Comparison of ENCODE assay signal across 1 cellular context in the genomic region with DNA sequence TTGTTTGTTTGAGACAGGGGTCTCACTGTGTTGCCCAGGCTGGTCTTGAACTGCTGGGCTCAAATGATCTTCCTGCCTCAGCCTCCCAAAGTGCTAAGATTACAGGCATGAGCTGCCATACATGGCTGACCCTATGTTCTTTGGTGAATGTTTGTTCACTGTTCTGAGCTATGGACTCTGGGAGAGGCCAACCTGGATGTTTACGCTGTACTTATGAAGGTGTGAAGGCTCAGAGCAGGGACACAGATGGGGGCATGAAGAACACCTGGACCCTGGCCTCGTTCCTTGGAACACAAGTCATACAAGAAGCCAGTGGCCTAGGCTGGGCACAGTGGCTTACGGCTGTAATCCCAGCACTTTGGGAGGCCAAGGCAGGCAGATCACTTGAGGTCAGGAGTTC.
TF ChIP-seq lines count a peak whose summit lies in the region.

No MANE protein-coding gene starts in this region.

TF ChIP-seq in HepG2, 621 proteins besides CTCF, POLR2A, EP300 and RAD21 (continued from another document and continues in another):
- TF ChIP-seq, protein P1, sequence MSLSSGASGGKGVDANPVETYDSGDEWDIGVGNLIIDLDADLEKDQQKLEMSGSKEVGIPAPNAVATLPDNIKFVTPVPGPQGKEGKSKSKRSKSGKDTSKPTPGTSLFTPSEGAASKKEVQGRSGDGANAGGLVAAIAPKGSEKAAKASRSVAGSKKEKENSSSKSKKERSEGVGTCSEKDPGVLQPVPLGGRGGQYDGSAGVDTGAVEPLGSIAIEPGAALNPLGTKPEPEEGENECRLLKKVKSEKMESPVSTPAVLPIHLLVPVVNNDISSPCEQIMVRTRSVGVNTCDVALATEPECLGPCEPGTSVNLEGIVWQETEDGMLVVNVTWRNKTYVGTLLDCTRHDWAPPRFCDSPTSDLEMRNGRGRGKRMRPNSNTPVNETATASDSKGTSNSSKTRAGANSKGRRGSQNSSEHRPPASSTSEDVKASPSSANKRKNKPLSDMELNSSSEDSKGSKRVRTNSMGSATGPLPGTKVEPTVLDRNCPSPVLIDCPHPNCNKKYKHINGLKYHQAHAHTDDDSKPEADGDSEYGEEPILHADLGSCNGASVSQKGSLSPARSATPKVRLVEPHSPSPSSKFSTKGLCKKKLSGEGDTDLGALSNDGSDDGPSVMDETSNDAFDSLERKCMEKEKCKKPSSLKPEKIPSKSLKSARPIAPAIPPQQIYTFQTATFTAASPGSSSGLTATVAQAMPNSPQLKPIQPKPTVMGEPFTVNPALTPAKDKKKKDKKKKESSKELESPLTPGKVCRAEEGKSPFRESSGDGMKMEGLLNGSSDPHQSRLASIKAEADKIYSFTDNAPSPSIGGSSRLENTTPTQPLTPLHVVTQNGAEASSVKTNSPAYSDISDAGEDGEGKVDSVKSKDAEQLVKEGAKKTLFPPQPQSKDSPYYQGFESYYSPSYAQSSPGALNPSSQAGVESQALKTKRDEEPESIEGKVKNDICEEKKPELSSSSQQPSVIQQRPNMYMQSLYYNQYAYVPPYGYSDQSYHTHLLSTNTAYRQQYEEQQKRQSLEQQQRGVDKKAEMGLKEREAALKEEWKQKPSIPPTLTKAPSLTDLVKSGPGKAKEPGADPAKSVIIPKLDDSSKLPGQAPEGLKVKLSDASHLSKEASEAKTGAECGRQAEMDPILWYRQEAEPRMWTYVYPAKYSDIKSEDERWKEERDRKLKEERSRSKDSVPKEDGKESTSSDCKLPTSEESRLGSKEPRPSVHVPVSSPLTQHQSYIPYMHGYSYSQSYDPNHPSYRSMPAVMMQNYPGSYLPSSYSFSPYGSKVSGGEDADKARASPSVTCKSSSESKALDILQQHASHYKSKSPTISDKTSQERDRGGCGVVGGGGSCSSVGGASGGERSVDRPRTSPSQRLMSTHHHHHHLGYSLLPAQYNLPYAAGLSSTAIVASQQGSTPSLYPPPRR (CRISPR knock-in tag; IDR thresholded peaks at IDR 0.05; ENCODE audit: borderline replicate concordance) = peak; percentile 45; the same call in 1 of the 2 replicates
- no peak for TF ChIP-seq GTF2F1 (IDR thresholded peaks at IDR 0.05; ENCODE audit: low read length)
- TF ChIP-seq, protein P2, sequence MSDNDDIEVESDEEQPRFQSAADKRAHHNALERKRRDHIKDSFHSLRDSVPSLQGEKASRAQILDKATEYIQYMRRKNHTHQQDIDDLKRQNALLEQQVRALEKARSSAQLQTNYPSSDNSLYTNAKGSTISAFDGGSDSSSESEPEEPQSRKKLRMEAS (IDR thresholded peaks at IDR 0.05) = peak; percentile 58
- peak; percentile 23 for TF ChIP-seq YY1 (IDR thresholded peaks at IDR 0.05; ENCODE audit: insufficient read depth, insufficient replicate concordance, low read depth, low read length)
- TF ChIP-seq SOX6 (IDR thresholded peaks at IDR 0.05) = no peak
- peak; percentile 40; the same call in 1 of the 2 replicates for TF ChIP-seq SOX6 (CRISPR knock-in tag; IDR thresholded peaks at IDR 0.05)
- no peak for TF ChIP-seq ZBTB42 (CRISPR knock-in tag; IDR thresholded peaks at IDR 0.05)
- TF ChIP-seq ZFP36L2 (CRISPR knock-in tag; IDR thresholded peaks at IDR 0.05) = no peak
- no peak for TF ChIP-seq NFATC3 (CRISPR knock-in tag; IDR thresholded peaks at IDR 0.05)
- TF ChIP-seq NR2F1 (CRISPR knock-in tag; IDR thresholded peaks at IDR 0.05) = 0 out of 4 replicates have a peak, but pooled peaks of 1 of the 2 experiments have one; percentile 10
- TF ChIP-seq, protein P3, sequence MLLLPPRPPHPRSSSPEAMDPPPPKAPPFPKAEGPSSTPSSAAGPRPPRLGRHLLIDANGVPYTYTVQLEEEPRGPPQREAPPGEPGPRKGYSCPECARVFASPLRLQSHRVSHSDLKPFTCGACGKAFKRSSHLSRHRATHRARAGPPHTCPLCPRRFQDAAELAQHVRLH (CRISPR knock-in tag; IDR thresholded peaks at IDR 0.05; ENCODE audit: borderline replicate concordance, low read depth) = 0 out of 2 replicates have a peak, but pooled peaks have one; percentile 51
- peak; percentile 29; the same call in 1 of the 2 replicates for TF ChIP-seq ELF3 (CRISPR knock-in tag; IDR thresholded peaks at IDR 0.05)
- TF ChIP-seq SPEN (CRISPR knock-in tag; IDR thresholded peaks at IDR 0.05; ENCODE audit: low read depth) = no peak
- no peak for TF ChIP-seq PAWR (CRISPR knock-in tag; IDR thresholded peaks at IDR 0.05; ENCODE audit: borderline replicate concordance)
- TF ChIP-seq ZNF883 (CRISPR knock-in tag; IDR thresholded peaks at IDR 0.05; ENCODE audit: not compliant biosample characterization) = no peak
- TF ChIP-seq ESRRA (CRISPR knock-in tag; IDR thresholded peaks at IDR 0.05; ENCODE audit: low read depth) = peak; percentile 34; the same call in 1 of the 2 replicates
- TF ChIP-seq ZNF263 (CRISPR knock-in tag; IDR thresholded peaks at IDR 0.05) = no peak
- TF ChIP-seq NFE2 (CRISPR knock-in tag; IDR thresholded peaks at IDR 0.05) = no peak
- TF ChIP-seq ZNF282 (IDR thresholded peaks at IDR 0.05; ENCODE audit: partially characterized antibody) = no peak
- no peak for TF ChIP-seq KLF6 (CRISPR knock-in tag; IDR thresholded peaks at IDR 0.05)
- no peak for TF ChIP-seq SNRNP70 (IDR thresholded peaks at IDR 0.05; ENCODE audit: low read depth, low read length)
- TF ChIP-seq ZNF441 (CRISPR knock-in tag; IDR thresholded peaks at IDR 0.05; ENCODE audit: borderline replicate concordance) = peak; percentile 27; the same call in 1 of the 2 replicates
- TF ChIP-seq PCBP2 (optimal IDR thresholded peaks at IDR 0.05; ENCODE audit: low read depth, low read length, poor library complexity, severe bottlenecking) = no peak
- TF ChIP-seq, protein P4, sequence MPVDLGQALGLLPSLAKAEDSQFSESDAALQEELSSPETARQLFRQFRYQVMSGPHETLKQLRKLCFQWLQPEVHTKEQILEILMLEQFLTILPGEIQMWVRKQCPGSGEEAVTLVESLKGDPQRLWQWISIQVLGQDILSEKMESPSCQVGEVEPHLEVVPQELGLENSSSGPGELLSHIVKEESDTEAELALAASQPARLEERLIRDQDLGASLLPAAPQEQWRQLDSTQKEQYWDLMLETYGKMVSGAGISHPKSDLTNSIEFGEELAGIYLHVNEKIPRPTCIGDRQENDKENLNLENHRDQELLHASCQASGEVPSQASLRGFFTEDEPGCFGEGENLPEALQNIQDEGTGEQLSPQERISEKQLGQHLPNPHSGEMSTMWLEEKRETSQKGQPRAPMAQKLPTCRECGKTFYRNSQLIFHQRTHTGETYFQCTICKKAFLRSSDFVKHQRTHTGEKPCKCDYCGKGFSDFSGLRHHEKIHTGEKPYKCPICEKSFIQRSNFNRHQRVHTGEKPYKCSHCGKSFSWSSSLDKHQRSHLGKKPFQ (CRISPR knock-in tag; IDR thresholded peaks at IDR 0.05; ENCODE audit: insufficient replicate concordance) = peak; percentile 82
- TF ChIP-seq HNF4A (CRISPR knock-in tag; IDR thresholded peaks at IDR 0.05) = peak; percentile 90
- TF ChIP-seq, protein P5, sequence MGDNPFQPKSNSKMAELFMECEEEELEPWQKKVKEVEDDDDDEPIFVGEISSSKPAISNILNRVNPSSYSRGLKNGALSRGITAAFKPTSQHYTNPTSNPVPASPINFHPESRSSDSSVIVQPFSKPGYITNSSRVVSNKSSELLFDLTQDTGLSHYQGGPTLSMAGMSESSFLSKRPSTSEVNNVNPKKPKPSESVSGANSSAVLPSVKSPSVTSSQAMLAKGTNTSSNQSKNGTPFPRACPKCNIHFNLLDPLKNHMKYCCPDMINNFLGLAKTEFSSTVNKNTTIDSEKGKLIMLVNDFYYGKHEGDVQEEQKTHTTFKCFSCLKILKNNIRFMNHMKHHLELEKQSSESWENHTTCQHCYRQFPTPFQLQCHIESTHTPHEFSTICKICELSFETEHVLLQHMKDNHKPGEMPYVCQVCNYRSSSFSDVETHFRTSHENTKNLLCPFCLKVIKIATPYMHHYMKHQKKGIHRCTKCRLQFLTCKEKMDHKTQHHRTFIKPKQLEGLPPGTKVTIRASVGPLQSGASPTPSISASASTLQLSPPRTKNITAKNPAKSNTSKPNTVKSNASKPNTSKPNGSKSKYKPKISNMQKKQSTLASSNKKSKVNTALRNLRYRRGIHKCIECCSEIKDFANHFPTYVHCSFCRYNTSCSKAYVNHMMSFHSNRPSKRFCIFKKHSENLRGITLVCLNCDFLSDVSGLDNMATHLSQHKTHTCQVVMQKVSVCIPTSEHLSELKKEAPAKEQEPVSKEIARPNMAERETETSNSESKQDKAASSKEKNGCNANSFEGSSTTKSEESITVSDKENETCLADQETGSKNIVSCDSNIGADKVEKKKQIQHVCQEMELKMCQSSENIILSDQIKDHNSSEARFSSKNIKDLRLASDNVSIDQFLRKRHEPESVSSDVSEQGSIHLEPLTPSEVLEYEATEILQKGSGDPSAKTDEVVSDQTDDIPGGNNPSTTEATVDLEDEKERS (CRISPR knock-in tag; IDR thresholded peaks at IDR 0.05) = 0 out of 2 replicates have a peak, but pooled peaks have one; percentile 21
- peak; percentile 54; the same call in 1 of the 2 replicates for TF ChIP-seq MEF2D (CRISPR knock-in tag; IDR thresholded peaks at IDR 0.05)
- TF ChIP-seq, protein P6, sequence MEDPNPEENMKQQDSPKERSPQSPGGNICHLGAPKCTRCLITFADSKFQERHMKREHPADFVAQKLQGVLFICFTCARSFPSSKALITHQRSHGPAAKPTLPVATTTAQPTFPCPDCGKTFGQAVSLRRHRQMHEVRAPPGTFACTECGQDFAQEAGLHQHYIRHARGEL (CRISPR knock-in tag; IDR thresholded peaks at IDR 0.05) = 0 out of 2 replicates have a peak, but pooled peaks have one; percentile 47
- TF ChIP-seq ZBTB7B (CRISPR knock-in tag; IDR thresholded peaks at IDR 0.05) = no peak
- TF ChIP-seq, protein P7, sequence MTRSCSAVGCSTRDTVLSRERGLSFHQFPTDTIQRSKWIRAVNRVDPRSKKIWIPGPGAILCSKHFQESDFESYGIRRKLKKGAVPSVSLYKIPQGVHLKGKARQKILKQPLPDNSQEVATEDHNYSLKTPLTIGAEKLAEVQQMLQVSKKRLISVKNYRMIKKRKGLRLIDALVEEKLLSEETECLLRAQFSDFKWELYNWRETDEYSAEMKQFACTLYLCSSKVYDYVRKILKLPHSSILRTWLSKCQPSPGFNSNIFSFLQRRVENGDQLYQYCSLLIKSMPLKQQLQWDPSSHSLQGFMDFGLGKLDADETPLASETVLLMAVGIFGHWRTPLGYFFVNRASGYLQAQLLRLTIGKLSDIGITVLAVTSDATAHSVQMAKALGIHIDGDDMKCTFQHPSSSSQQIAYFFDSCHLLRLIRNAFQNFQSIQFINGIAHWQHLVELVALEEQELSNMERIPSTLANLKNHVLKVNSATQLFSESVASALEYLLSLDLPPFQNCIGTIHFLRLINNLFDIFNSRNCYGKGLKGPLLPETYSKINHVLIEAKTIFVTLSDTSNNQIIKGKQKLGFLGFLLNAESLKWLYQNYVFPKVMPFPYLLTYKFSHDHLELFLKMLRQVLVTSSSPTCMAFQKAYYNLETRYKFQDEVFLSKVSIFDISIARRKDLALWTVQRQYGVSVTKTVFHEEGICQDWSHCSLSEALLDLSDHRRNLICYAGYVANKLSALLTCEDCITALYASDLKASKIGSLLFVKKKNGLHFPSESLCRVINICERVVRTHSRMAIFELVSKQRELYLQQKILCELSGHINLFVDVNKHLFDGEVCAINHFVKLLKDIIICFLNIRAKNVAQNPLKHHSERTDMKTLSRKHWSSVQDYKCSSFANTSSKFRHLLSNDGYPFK (CRISPR knock-in tag; IDR thresholded peaks at IDR 0.05; ENCODE audit: borderline replicate concordance) = peak; percentile 31; the same call in 1 of the 2 replicates
- TF ChIP-seq, protein P8, sequence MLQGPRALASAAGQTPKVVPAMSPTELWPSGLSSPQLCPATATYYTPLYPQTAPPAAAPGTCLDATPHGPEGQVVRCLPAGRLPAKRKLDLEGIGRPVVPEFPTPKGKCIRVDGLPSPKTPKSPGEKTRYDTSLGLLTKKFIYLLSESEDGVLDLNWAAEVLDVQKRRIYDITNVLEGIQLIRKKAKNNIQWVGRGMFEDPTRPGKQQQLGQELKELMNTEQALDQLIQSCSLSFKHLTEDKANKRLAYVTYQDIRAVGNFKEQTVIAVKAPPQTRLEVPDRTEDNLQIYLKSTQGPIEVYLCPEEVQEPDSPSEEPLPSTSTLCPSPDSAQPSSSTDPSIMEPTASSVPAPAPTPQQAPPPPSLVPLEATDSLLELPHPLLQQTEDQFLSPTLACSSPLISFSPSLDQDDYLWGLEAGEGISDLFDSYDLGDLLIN (CRISPR knock-in tag; IDR thresholded peaks at IDR 0.05; ENCODE audit: borderline replicate concordance) = no peak
- no peak for TF ChIP-seq ZNF761 (CRISPR knock-in tag; conservative IDR thresholded peaks at IDR 0.05)
- no peak for TF ChIP-seq ZNF772 (CRISPR knock-in tag; IDR thresholded peaks at IDR 0.05)
- TF ChIP-seq SAP130 (CRISPR knock-in tag; IDR thresholded peaks at IDR 0.05; ENCODE audit: low read depth) = peak; percentile 48; the same call in 1 of the 2 replicates
- TF ChIP-seq POGZ (CRISPR knock-in tag; IDR thresholded peaks at IDR 0.05) = peak; percentile 79
- TF ChIP-seq, protein P9, sequence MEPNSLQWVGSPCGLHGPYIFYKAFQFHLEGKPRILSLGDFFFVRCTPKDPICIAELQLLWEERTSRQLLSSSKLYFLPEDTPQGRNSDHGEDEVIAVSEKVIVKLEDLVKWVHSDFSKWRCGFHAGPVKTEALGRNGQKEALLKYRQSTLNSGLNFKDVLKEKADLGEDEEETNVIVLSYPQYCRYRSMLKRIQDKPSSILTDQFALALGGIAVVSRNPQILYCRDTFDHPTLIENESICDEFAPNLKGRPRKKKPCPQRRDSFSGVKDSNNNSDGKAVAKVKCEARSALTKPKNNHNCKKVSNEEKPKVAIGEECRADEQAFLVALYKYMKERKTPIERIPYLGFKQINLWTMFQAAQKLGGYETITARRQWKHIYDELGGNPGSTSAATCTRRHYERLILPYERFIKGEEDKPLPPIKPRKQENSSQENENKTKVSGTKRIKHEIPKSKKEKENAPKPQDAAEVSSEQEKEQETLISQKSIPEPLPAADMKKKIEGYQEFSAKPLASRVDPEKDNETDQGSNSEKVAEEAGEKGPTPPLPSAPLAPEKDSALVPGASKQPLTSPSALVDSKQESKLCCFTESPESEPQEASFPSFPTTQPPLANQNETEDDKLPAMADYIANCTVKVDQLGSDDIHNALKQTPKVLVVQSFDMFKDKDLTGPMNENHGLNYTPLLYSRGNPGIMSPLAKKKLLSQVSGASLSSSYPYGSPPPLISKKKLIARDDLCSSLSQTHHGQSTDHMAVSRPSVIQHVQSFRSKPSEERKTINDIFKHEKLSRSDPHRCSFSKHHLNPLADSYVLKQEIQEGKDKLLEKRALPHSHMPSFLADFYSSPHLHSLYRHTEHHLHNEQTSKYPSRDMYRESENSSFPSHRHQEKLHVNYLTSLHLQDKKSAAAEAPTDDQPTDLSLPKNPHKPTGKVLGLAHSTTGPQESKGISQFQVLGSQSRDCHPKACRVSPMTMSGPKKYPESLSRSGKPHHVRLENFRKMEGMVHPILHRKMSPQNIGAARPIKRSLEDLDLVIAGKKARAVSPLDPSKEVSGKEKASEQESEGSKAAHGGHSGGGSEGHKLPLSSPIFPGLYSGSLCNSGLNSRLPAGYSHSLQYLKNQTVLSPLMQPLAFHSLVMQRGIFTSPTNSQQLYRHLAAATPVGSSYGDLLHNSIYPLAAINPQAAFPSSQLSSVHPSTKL (CRISPR knock-in tag; IDR thresholded peaks at IDR 0.05) = peak; percentile 64; the same call in 1 of the 2 replicates
- no peak for TF ChIP-seq ZNF564 (CRISPR knock-in tag; IDR thresholded peaks at IDR 0.05)
